Comparison of ENCODE assay signal across 8 cellular contexts in genomic region chrX:40468033-40468979, GRCh38.
DNase-seq lines count a peak whose midpoint lies in the region; ATAC-seq and TF ChIP-seq lines count a peak whose summit lies in the region.

No MANE protein-coding gene starts in this region.

- H3K9me3 ChIP-seq in gastroesophageal sphincter = no peaks in the 10 kb centered on the region

- intact Hi-C loops in posterior cingulate gyrus (cut with DNase I) = no loop called here

- peak; percentile 91 for DNase-seq in Ammon's horn (ENCODE audit: low spot score)
- DNase-seq in NCI-H82 treated with DMSO at 0.1 percent for 48 hours (lab: John Stamatoyannopoulos, UW; ENCODE audit: unreplicated experiment) = peak; percentile 61
- peak; percentile 31 for DNase-seq in activated naive CD4-positive, alpha-beta T cell treated with Interleukin-2 at 50 U/mL for 16 hours
- peak; percentile 26 to 93 (median 66) for DNase-seq in posterior cingulate gyrus
- DNase-seq in NCI-H226 = no peak

- H3K36me3 ChIP-seq in gastroesophageal sphincter = no peaks in the 10 kb centered on the region

- no peak overlapping the region for H3K4me3 ChIP-seq in gastroesophageal sphincter

- H3K27ac ChIP-seq in gastroesophageal sphincter = peak overlapping the region in 1 of 4 donors; percentile 31

- H3K4me1 ChIP-seq in gastroesophageal sphincter = peaks cover 0 to 15% (median 0%) of the 10 kb centered on the region in 3 donors

- TF ChIP-seq CTCF in gastroesophageal sphincter (IDR thresholded peaks at IDR 0.05) = peak in 1 of 4 experiments; percentile 48

- ATAC-seq in GM18502 (IDR thresholded peaks at IDR 0.05; ENCODE audit: poor library complexity, unreplicated experiment) (peak; percentile 68), HG03432 (IDR thresholded peaks at IDR 0.05; ENCODE audit: unreplicated experiment) (peak; percentile 80), gastroesophageal sphincter (peak; percentile 62)

- no peaks in the 10 kb centered on the region for H3K27me3 ChIP-seq in gastroesophageal sphincter

- no peak for TF ChIP-seq EP300 in gastroesophageal sphincter (IDR thresholded peaks at IDR 0.05)

- WGBS in gastroesophageal sphincter (ENCODE audit: low coverage in 1 of 2), 2 donors = 47 to 74% methylated on average over 2 to 5 of the region's 7 CpGs

- no peak for TF ChIP-seq POLR2A in gastroesophageal sphincter (IDR thresholded peaks at IDR 0.05)
